Comparison of ENCODE assay signal across 19 cellular contexts in the genomic region with DNA sequence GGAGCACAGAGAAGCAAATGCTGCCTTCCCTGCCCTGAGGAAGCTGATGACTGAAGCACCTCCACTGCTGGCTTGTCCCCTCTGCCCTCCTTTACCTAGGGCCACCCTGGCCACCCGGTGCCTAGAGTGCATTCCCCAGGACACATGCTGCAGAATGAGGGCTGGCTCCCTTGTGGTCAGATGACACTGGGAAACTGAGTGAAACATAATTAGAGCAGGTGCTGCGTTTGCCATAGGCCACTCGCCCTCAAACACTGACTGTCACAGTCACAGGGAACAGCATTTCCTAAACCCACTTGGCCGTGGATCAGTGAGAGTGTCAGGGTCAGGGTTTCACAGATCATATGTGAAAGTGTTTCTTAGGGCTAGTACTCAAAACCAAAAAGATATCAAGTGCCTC. TPM values are rescaled to one million over a fixed set of nuclear protein-coding genes. Genes with fewer than 3 reads are reported as not detected.
A peak's percentile ranks its signal among the peaks of the same experiment; 100 is the strongest.
DNase-seq lines count a peak whose midpoint lies in the region; ATAC-seq and TF ChIP-seq lines count a peak whose summit lies in the region.
"Had no signal": no experiment of that assay in that cellular context is flagged by ENCODE, and none has a peak within 500 bp of the region (broad histone marks: within the 10 kb centered on the region; RNA-seq: fewer than 3 reads in every experiment).

No MANE protein-coding gene starts in this region.

- H3K9me3 ChIP-seq in spleen: no peaks in the 10 kb centered on the region
- H3K9me3 ChIP-seq in left ventricle myocardium inferior (replicated peaks): no peaks in the 10 kb centered on the region
- H3K9me3 ChIP-seq in HAP-1: no peaks in the 10 kb centered on the region

- intact Hi-C loops in spleen (cut with DNase I; ENCODE audit: low total_unique reads) (no loop called here), left ventricle myocardium inferior (cut with micrococcal nuclease) (no loop called here)

- H3K4me3 ChIP-seq in spleen (no peak overlapping the region), left ventricle myocardium inferior (no peak overlapping the region), HAP-1 (no peak overlapping the region)
- H3K4me3 ChIP-seq: GM23248 had no signal

- in situ Hi-C loops in HAP-1 (cut with MboI; ENCODE audit: low sequenced_read_pairs): no loop called here

- POLR2A ChIA-PET in activated CD4-positive, alpha-beta T cell treated with anti-CD3 and anti-CD28 coated beads, Interleukin-2, amount 10 ng/mL, durations not matched to agents 7 days and 5 days (lab: Charles Lee): no interaction called here

- TF ChIP-seq CTCF in spleen (IDR thresholded peaks at IDR 0.05 in 8 of 11, conservative IDR thresholded peaks at IDR 0.05 in 3 of 11) (no peak), left ventricle myocardium inferior (IDR thresholded peaks at IDR 0.05; ENCODE audit: borderline replicate concordance) (no peak)

- H3K27me3 ChIP-seq in spleen (replicated peaks in 1 of 7) (no peaks in the 10 kb centered on the region), left ventricle myocardium inferior (ENCODE audit: low read depth) (no peaks in the 10 kb centered on the region), HAP-1 (ENCODE audit: low read depth) (no peaks in the 10 kb centered on the region)

- no peaks in the 10 kb centered on the region for H3K27me3 Mint-ChIP-seq in activated CD4-positive, alpha-beta T cell treated with anti-CD3 and anti-CD28 coated beads, Interleukin-2, amount 10 ng/mL, durations not matched to agents 7 days and 5 days
- H3K27me3 Mint-ChIP-seq in activated T-helper 17 cell treated with anti-CD3 and anti-CD28 coated beads, Interleukin-2, amount 50 U/mL, for 72 hours: no peaks in the 10 kb centered on the region

- H3K36me3 Mint-ChIP-seq in activated CD4-positive, alpha-beta T cell treated with anti-CD3 and anti-CD28 coated beads, Interleukin-2, amount 10 ng/mL, durations not matched to agents 7 days and 5 days (ENCODE audit: low read depth): peaks cover 58% of the 10 kb centered on the region
- H3K36me3 Mint-ChIP-seq in activated T-helper 17 cell treated with anti-CD3 and anti-CD28 coated beads, Interleukin-2, amount 50 U/mL, for 72 hours (ENCODE audit: low read depth): peaks cover 96% of the 10 kb centered on the region

- H3K4me1 ChIP-seq in spleen (peaks cover 0 to 6% (median 0%) of the 10 kb centered on the region in 6 donors), left ventricle myocardium inferior (no peaks in the 10 kb centered on the region), HAP-1 (no peaks in the 10 kb centered on the region)

- H3K36me3 ChIP-seq in spleen (peaks cover 11 to 100% (median 95%) of the 10 kb centered on the region in 6 donors), left ventricle myocardium inferior (peaks cover 89% of the 10 kb centered on the region), HAP-1 (replicated peaks) (peaks cover 47% of the 10 kb centered on the region)

- H3K27ac ChIP-seq in spleen: no peak overlapping the region
- H3K27ac ChIP-seq in left ventricle myocardium inferior (replicated peaks): no peak overlapping the region
- H3K27ac ChIP-seq: GM23248 had no signal

- ATAC-seq in activated T-helper 17 cell treated with anti-CD3 and anti-CD28 coated beads, Interleukin-2, amount 50 U/mL, for 72 hours (replicated peaks): no peak

- no peak for DNase-seq in activated CD4-positive, alpha-beta T cell treated with anti-CD3 and anti-CD28 coated beads, Interleukin-2, amount 10 ng/mL, durations not matched to agents 7 days and 5 days
- DNase-seq in activated CD4-positive, alpha-beta T cell treated with anti-CD3 and anti-CD28 coated beads, Interleukin-2, amount 50 U/mL, for 48 hours: no peak
- DNase-seq in myocyte (ENCODE audit: low read depth): peak; percentile 67
- peak; percentile 38 for DNase-seq in spleen
- DNase-seq in left ventricle myocardium inferior: no peak
- no peak for DNase-seq in HAP-1 (ENCODE audit: low spot score in 2 of 2)
- no peak for DNase-seq in NCI-H345 treated with DMSO at 0.1 percent for 48 hours (lab: John Stamatoyannopoulos, UW; ENCODE audit: unreplicated experiment)
- DNase-seq: AML-193, C1 segment of cervical spinal cord, GM23248, HCEC 1CT, KG1, NCI-H1092 treated with DMSO at 0.1 percent for 48 hours, NCI-H146, NCI-H2029, NCI-H345, NCI-H524 treated with DMSO at 0.1 percent for 48 hours, NCI-H82 had no signal

- H3K4me1 Mint-ChIP-seq in activated CD4-positive, alpha-beta T cell treated with anti-CD3 and anti-CD28 coated beads, Interleukin-2, amount 10 ng/mL, durations not matched to agents 7 days and 5 days: no peaks in the 10 kb centered on the region
- no peaks in the 10 kb centered on the region for H3K4me1 Mint-ChIP-seq in activated T-helper 17 cell treated with anti-CD3 and anti-CD28 coated beads, Interleukin-2, amount 50 U/mL, for 72 hours

- no peaks in the 10 kb centered on the region for H3K9me3 Mint-ChIP-seq in activated CD4-positive, alpha-beta T cell treated with anti-CD3 and anti-CD28 coated beads, Interleukin-2, amount 10 ng/mL, durations not matched to agents 7 days and 5 days
- no peaks in the 10 kb centered on the region for H3K9me3 Mint-ChIP-seq in activated T-helper 17 cell treated with anti-CD3 and anti-CD28 coated beads, Interleukin-2, amount 50 U/mL, for 72 hours

- no peak overlapping the region for H3K4me3 Mint-ChIP-seq in activated CD4-positive, alpha-beta T cell treated with anti-CD3 and anti-CD28 coated beads, Interleukin-2, amount 10 ng/mL, durations not matched to agents 7 days and 5 days
- H3K4me3 Mint-ChIP-seq in activated T-helper 17 cell treated with anti-CD3 and anti-CD28 coated beads, Interleukin-2, amount 50 U/mL, for 72 hours: no peak overlapping the region

- 80 to 90% (median 87%) methylated on average over 3 to 4 of the region's 4 CpGs for WGBS in spleen, 5 donors

- no peak for TF ChIP-seq POLR2A in spleen (IDR thresholded peaks at IDR 0.05)

- CTCF ChIA-PET in activated CD4-positive, alpha-beta T cell treated with anti-CD3 and anti-CD28 coated beads, Interleukin-2, amount 10 ng/mL, durations not matched to agents 7 days and 5 days (lab: Charles Lee): no interaction called here

- H3K27ac Mint-ChIP-seq in activated CD4-positive, alpha-beta T cell treated with anti-CD3 and anti-CD28 coated beads, Interleukin-2, amount 10 ng/mL, durations not matched to agents 7 days and 5 days: peak overlapping the region; percentile 57
- peak overlapping the region; percentile 74 for H3K27ac Mint-ChIP-seq in activated T-helper 17 cell treated with anti-CD3 and anti-CD28 coated beads, Interleukin-2, amount 50 U/mL, for 72 hours

RNA-seq across cellular contexts. Expression of gene TCHP, which starts 16.0 kb away (rescaled TPM):
- total RNA-seq in activated CD4-positive, alpha-beta T cell treated with anti-CD3 and anti-CD28 coated beads, Interleukin-2, amount 10 ng/mL, durations not matched to agents 7 days and 5 days: 10 to 100 TPM; 27.9 to 36.0 TPM
- 10 to 100 TPM in 1 of 2 donors, 1 to 10 TPM in 1; 9.8 to 20.2 TPM for total RNA-seq in activated T-helper 17 cell treated with anti-CD3 and anti-CD28 coated beads, Interleukin-2, amount 50 U/mL, for 72 hours
- total RNA-seq in myocyte: 11.7 and 14.2 TPM in 2 replicates
- polyA plus RNA-seq in myocyte (2012): 10.1 TPM
- 10 to 100 TPM; 21.8 to 35.9 (median 29.0) TPM for total RNA-seq in spleen
- 10 to 100 TPM in 1 of 3 donors, 1 to 10 TPM in 2; 7.3 to 12.5 (median 7.6) TPM for polyA plus RNA-seq in spleen
- 10.4 TPM for total RNA-seq in left ventricle myocardium inferior

RNA-seq across cellular contexts. Expression of gene GLTP, which starts 35.7 kb away (rescaled TPM):
- total RNA-seq in activated CD4-positive, alpha-beta T cell treated with anti-CD3 and anti-CD28 coated beads, Interleukin-2, amount 10 ng/mL, durations not matched to agents 7 days and 5 days: 10 to 100 TPM; 17.6 to 20.7 TPM
- 10 to 100 TPM; 25.7 to 26.4 TPM for total RNA-seq in activated T-helper 17 cell treated with anti-CD3 and anti-CD28 coated beads, Interleukin-2, amount 50 U/mL, for 72 hours
- 31.1 and 42.8 TPM in 2 replicates for total RNA-seq in myocyte
- polyA plus RNA-seq in myocyte (2012): 36.7 TPM
- total RNA-seq in spleen: 10 to 100 TPM; 25.6 to 45.5 (median 35.0) TPM
- 10 to 100 TPM; 26.3 to 31.5 (median 30.3) TPM for polyA plus RNA-seq in spleen
- 20.0 TPM for total RNA-seq in left ventricle myocardium inferior

Comparison
In these comparisons a context has a peak if more than half of its experiments do, and no peak if none do; other contexts are left out.
1. DNase-seq: peak in myocyte (single experiment) and spleen (single experiment); none in activated CD4-positive, alpha-beta T cell treated with anti-CD3 and anti-CD28 coated beads, Interleukin-2, amount 10 ng/mL, durations not matched to agents 7 days and 5 days (single experiment), activated CD4-positive, alpha-beta T cell treated with anti-CD3 and anti-CD28 coated beads, Interleukin-2, amount 50 U/mL, for 48 hours (0 of 2), left ventricle myocardium inferior (single experiment), HAP-1 (0 of 2) and NCI-H345 treated with DMSO at 0.1 percent for 48 hours (single experiment).